Comparison of ENCODE assay signal across 1 cellular context in the genomic region with DNA sequence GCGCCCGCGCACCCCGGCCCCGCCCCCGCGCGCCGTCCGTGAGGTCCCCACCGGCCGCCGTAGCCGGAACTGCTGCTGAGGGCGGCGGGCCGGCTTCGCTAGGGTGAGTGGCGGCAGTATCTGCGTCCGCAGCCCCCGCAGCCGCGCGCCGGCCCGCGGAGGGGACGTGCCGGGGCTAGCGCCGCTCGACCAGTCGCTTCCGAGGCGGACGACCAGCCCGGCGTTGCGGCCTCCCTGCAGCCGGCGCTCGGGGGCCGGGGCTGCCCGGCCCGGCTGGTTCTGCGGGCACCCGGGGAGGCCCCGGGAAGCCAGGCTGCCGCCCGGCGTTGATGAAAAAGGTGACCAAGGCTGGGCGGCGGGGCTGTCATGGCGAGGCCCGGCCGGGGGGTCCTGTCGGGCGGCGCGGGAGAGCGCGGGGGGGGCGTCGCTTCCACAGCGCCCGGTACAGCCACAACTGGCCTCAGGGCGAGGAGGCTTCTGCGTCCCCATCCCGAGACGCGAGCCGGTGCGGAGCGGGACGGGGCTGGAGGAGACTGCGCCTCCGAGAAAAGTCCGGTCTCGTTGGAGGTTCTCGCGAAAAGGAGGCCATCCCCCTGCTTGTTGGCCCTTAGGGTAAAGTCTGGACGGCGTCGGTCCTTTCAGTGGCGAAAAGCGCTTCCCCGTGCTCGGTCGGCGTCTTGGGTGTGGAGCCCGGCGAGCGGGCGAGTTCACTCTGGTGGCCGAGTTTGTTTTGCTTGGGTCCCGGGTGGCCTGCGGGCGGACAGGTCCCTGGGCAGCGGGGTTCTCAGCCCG.
TF ChIP-seq lines count a peak whose summit lies in the region.

A gene with protein sequence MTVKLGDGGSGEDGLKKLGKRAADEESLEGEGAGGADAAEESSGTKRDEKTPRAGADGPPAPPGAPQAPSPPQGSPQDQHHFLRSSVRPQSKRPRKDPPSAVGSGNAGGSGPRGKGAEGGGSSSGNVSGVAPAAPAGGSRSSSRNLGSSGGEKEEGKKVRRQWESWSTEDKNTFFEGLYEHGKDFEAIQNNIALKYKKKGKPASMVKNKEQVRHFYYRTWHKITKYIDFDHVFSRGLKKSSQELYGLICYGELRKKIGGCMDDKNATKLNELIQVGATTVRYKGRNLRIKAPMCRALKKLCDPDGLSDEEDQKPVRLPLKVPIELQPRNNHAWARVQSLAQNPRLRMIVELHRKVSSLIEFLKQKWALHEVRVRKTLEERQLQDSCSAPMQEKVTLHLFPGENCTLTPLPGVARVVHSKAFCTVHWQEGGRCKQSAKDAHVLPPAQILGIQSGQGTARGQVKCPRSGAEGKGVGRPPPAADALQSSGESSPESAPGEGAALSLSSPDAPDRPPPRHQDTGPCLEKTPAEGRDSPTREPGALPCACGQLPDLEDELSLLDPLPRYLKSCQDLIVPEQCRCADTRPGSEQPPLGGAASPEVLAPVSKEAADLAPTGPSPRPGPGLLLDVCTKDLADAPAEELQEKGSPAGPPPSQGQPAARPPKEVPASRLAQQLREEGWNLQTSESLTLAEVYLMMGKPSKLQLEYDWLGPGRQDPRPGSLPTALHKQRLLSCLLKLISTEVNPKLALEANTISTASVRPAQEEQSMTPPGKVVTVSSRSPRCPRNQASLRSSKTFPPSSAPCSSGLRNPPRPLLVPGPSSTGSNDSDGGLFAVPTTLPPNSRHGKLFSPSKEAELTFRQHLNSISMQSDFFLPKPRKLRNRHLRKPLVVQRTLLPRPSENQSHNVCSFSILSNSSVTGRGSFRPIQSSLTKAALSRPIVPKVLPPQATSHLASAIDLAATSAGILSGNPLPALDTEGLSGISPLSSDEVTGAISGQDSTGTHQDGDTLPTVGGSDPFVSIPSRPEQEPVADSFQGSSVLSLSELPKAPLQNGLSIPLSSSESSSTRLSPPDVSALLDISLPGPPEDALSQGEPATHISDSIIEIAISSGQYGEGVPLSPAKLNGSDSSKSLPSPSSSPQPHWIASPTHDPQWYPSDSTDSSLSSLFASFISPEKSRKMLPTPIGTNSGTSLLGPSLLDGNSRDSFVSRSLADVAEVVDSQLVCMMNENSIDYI (N-terminal part only) (plus strand): TSS at position 41 of the 792 bp plus-strand sequence. CDS start 2,280 bp downstream, outside the sequence.

TF ChIP-seq in HEK293, 187 proteins besides CTCF, POLR2A, EP300 and RAD21 (continued from another document and continues in another):
- TF ChIP-seq, protein P1, sequence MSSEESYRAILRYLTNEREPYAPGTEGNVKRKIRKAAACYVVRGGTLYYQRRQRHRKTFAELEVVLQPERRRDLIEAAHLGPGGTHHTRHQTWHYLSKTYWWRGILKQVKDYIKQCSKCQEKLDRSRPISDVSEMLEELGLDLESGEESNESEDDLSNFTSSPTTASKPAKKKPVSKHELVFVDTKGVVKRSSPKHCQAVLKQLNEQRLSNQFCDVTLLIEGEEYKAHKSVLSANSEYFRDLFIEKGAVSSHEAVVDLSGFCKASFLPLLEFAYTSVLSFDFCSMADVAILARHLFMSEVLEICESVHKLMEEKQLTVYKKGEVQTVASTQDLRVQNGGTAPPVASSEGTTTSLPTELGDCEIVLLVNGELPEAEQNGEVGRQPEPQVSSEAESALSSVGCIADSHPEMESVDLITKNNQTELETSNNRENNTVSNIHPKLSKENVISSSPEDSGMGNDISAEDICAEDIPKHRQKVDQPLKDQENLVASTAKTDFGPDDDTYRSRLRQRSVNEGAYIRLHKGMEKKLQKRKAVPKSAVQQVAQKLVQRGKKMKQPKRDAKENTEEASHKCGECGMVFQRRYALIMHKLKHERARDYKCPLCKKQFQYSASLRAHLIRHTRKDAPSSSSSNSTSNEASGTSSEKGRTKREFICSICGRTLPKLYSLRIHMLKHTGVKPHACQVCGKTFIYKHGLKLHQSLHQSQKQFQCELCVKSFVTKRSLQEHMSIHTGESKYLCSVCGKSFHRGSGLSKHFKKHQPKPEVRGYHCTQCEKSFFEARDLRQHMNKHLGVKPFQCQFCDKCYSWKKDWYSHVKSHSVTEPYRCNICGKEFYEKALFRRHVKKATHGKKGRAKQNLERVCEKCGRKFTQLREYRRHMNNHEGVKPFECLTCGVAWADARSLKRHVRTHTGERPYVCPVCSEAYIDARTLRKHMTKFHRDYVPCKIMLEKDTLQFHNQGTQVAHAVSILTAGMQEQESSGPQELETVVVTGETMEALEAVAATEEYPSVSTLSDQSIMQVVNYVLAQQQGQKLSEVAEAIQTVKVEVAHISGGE (tag by site-specific recombination; conservative IDR thresholded peaks at IDR 0.05; ENCODE audit: low read depth) = no peak
- TF ChIP-seq ZNF747 (tag by site-specific recombination; IDR thresholded peaks at IDR 0.05) (no peak), ZNF561 (tag by site-specific recombination; IDR thresholded peaks at IDR 0.05; ENCODE audit: borderline replicate concordance) (peak; percentile 56; the same call in 1 of the 2 replicates), ZIC2 (tag by site-specific recombination; IDR thresholded peaks at IDR 0.05) (peak; percentile 13; the same call in 1 of the 2 replicates), SP7 (tag by site-specific recombination; IDR thresholded peaks at IDR 0.05) (no peak), ZNF202 (tag by site-specific recombination; IDR thresholded peaks at IDR 0.05; ENCODE audit: borderline replicate concordance) (no peak), ZNF529 (tag by site-specific recombination; IDR thresholded peaks at IDR 0.05; ENCODE audit: insufficient replicate concordance) (no peak), ZNF792 (tag by site-specific recombination; IDR thresholded peaks at IDR 0.05) (no peak), ZNF521 (tag by site-specific recombination; IDR thresholded peaks at IDR 0.05) (no peak), ZBTB8A (tag by site-specific recombination; IDR thresholded peaks at IDR 0.05) (peak; percentile 27), EGR2 (tag by site-specific recombination; IDR thresholded peaks at IDR 0.05; ENCODE audit: low read depth) (no peak), ZNF391 (tag by site-specific recombination; IDR thresholded peaks at IDR 0.05; ENCODE audit: borderline replicate concordance, low read depth) (no peak), ZNF157 (tag by site-specific recombination; IDR thresholded peaks at IDR 0.05) (no peak), KLF10 (tag by site-specific recombination; IDR thresholded peaks at IDR 0.05) (no peak), ZNF2 (tag by site-specific recombination; IDR thresholded peaks at IDR 0.05) (0 out of 2 replicates have a peak, but pooled peaks have one; percentile 18)
- TF ChIP-seq, protein P2, sequence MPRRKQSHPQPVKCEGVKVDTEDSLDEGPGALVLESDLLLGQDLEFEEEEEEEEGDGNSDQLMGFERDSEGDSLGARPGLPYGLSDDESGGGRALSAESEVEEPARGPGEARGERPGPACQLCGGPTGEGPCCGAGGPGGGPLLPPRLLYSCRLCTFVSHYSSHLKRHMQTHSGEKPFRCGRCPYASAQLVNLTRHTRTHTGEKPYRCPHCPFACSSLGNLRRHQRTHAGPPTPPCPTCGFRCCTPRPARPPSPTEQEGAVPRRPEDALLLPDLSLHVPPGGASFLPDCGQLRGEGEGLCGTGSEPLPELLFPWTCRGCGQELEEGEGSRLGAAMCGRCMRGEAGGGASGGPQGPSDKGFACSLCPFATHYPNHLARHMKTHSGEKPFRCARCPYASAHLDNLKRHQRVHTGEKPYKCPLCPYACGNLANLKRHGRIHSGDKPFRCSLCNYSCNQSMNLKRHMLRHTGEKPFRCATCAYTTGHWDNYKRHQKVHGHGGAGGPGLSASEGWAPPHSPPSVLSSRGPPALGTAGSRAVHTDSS (tag by site-specific recombination; IDR thresholded peaks at IDR 0.05) = no peak
- TF ChIP-seq, protein P3, sequence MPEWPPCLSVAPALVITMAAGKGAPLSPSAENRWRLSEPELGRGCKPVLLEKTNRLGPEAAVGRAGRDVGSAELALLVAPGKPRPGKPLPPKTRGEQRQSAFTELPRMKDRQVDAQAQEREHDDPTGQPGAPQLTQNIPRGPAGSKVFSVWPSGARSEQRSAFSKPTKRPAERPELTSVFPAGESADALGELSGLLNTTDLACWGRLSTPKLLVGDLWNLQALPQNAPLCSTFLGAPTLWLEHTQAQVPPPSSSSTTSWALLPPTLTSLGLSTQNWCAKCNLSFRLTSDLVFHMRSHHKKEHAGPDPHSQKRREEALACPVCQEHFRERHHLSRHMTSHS (tag by site-specific recombination; IDR thresholded peaks at IDR 0.05) = no peak
- TF ChIP-seq, protein P4, sequence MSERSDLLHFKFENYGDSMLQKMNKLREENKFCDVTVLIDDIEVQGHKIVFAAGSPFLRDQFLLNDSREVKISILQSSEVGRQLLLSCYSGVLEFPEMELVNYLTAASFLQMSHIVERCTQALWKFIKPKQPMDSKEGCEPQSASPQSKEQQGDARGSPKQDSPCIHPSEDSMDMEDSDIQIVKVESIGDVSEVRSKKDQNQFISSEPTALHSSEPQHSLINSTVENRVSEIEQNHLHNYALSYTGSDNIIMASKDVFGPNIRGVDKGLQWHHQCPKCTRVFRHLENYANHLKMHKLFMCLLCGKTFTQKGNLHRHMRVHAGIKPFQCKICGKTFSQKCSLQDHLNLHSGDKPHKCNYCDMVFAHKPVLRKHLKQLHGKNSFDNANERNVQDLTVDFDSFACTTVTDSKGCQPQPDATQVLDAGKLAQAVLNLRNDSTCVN (tag by site-specific recombination; optimal IDR thresholded peaks at IDR 0.05) = peak; percentile 3
- TF ChIP-seq, protein P5, sequence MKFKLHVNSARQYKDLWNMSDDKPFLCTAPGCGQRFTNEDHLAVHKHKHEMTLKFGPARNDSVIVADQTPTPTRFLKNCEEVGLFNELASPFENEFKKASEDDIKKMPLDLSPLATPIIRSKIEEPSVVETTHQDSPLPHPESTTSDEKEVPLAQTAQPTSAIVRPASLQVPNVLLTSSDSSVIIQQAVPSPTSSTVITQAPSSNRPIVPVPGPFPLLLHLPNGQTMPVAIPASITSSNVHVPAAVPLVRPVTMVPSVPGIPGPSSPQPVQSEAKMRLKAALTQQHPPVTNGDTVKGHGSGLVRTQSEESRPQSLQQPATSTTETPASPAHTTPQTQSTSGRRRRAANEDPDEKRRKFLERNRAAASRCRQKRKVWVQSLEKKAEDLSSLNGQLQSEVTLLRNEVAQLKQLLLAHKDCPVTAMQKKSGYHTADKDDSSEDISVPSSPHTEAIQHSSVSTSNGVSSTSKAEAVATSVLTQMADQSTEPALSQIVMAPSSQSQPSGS (tag by site-specific recombination; IDR thresholded peaks at IDR 0.05; ENCODE audit: low read depth) = no peak
- TF ChIP-seq, protein P6, sequence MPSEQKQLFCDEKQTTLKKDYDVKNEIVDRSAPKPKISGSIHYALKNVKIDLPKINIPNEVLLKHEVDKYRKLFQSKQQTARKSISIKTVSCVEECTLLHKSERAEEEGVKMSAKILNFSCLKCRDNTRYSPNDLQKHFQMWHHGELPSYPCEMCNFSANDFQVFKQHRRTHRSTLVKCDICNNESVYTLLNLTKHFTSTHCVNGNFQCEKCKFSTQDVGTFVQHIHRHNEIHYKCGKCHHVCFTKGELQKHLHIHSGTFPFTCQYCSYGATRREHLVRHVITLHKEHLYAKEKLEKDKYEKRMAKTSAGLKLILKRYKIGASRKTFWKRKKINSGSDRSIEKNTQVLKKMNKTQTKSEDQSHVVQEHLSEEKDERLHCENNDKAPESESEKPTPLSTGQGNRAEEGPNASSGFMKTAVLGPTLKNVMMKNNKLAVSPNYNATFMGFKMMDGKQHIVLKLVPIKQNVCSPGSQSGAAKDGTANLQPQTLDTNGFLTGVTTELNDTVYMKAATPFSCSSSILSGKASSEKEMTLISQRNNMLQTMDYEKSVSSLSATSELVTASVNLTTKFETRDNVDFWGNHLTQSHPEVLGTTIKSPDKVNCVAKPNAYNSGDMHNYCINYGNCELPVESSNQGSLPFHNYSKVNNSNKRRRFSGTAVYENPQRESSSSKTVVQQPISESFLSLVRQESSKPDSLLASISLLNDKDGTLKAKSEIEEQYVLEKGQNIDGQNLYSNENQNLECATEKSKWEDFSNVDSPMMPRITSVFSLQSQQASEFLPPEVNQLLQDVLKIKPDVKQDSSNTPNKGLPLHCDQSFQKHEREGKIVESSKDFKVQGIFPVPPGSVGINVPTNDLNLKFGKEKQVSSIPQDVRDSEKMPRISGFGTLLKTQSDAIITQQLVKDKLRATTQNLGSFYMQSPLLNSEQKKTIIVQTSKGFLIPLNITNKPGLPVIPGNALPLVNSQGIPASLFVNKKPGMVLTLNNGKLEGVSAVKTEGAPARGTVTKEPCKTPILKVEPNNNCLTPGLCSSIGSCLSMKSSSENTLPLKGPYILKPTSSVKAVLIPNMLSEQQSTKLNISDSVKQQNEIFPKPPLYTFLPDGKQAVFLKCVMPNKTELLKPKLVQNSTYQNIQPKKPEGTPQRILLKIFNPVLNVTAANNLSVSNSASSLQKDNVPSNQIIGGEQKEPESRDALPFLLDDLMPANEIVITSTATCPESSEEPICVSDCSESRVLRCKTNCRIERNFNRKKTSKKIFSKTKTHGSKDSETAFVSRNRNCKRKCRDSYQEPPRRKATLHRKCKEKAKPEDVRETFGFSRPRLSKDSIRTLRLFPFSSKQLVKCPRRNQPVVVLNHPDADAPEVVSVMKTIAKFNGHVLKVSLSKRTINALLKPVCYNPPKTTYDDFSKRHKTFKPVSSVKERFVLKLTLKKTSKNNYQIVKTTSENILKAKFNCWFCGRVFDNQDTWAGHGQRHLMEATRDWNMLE (tag by site-specific recombination; conservative IDR thresholded peaks at IDR 0.05; ENCODE audit: low read depth) = no peak
- TF ChIP-seq, protein P7, sequence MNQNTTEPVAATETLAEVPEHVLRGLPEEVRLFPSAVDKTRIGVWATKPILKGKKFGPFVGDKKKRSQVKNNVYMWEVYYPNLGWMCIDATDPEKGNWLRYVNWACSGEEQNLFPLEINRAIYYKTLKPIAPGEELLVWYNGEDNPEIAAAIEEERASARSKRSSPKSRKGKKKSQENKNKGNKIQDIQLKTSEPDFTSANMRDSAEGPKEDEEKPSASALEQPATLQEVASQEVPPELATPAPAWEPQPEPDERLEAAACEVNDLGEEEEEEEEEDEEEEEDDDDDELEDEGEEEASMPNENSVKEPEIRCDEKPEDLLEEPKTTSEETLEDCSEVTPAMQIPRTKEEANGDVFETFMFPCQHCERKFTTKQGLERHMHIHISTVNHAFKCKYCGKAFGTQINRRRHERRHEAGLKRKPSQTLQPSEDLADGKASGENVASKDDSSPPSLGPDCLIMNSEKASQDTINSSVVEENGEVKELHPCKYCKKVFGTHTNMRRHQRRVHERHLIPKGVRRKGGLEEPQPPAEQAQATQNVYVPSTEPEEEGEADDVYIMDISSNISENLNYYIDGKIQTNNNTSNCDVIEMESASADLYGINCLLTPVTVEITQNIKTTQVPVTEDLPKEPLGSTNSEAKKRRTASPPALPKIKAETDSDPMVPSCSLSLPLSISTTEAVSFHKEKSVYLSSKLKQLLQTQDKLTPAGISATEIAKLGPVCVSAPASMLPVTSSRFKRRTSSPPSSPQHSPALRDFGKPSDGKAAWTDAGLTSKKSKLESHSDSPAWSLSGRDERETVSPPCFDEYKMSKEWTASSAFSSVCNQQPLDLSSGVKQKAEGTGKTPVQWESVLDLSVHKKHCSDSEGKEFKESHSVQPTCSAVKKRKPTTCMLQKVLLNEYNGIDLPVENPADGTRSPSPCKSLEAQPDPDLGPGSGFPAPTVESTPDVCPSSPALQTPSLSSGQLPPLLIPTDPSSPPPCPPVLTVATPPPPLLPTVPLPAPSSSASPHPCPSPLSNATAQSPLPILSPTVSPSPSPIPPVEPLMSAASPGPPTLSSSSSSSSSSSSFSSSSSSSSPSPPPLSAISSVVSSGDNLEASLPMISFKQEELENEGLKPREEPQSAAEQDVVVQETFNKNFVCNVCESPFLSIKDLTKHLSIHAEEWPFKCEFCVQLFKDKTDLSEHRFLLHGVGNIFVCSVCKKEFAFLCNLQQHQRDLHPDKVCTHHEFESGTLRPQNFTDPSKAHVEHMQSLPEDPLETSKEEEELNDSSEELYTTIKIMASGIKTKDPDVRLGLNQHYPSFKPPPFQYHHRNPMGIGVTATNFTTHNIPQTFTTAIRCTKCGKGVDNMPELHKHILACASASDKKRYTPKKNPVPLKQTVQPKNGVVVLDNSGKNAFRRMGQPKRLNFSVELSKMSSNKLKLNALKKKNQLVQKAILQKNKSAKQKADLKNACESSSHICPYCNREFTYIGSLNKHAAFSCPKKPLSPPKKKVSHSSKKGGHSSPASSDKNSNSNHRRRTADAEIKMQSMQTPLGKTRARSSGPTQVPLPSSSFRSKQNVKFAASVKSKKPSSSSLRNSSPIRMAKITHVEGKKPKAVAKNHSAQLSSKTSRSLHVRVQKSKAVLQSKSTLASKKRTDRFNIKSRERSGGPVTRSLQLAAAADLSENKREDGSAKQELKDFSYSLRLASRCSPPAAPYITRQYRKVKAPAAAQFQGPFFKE (tag by site-specific recombination; IDR thresholded peaks at IDR 0.05; ENCODE audit: borderline replicate concordance) = no peak
